ENCODE assay signal across 26 cellular contexts in the genomic region with DNA sequence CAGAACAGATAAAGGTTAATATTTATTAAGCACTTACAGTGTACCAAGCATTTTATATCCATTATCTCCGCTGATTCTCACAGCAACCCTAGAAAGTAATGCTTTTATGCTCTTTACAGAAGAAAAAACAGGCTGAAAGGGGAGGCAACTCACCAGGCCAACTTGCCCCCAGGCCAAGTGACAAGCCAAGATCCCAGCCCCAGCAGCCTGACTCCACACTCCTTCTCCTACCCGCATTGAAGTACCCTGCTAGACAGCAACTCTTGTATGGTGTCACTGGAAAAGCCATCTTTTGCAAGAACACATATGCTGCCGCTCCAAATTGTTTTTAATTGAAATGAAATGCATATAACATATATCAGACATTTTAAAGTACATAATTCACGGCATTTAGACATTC.
"Had no signal": no experiment of that assay in that cellular context is flagged by ENCODE, and none has a peak within 500 bp of the region (broad histone marks: within the 10 kb centered on the region; RNA-seq: fewer than 3 reads in every experiment).

No MANE protein-coding gene starts in this region.

- H3K27me3 ChIP-seq: brain microvascular endothelial cell, sigmoid colon, testis, transverse colon had no signal

- H3K4me3 ChIP-seq: left ventricle myocardium inferior, lung, psoas muscle, sigmoid colon, testis, transverse colon had no signal

- H3K27ac ChIP-seq: brain microvascular endothelial cell, left ventricle myocardium inferior, parathyroid adenoma, psoas muscle, sigmoid colon, testis, transverse colon had no signal

- H3K9me3 ChIP-seq: left ventricle myocardium inferior, psoas muscle, sigmoid colon, testis, transverse colon had no signal

- DNase-seq: activated CD4-positive, alpha-beta memory T cell treated with anti-CD3 and anti-CD28 coated beads, Interleukin-2, amount 10 ng/mL, durations not matched to agents 7 days and 5 days; activated CD4-positive, alpha-beta T cell treated with anti-CD3 and anti-CD28 coated beads for 1 hour; activated CD4-positive, alpha-beta T cell treated with anti-CD3 and anti-CD28 coated beads, Interleukin-2, amount 10 ng/mL, durations not matched to agents 7 days and 5 days; activated CD8-positive, alpha-beta memory T cell treated with anti-CD3 and anti-CD28 coated beads, Interleukin-2, amount 50 U/mL, for 48 hours; activated gamma-delta T cell treated with Interleukin-2 at 50 U/mL for 16 hours; activated naive CD4-positive, alpha-beta T cell treated with anti-CD3 and anti-CD28 coated beads, Interleukin-2, amount 50 U/mL, for 16 hours; activated T-cell treated with anti-CD3 and anti-CD28 coated beads, Interleukin-2, amount 50 U/mL, for 24 hours; amniotic stem cell; brain microvascular endothelial cell; cortex of kidney; head of caudate nucleus; hypothalamus; immature natural killer cell; left ventricle myocardium inferior; nephron progenitor cell; nucleus accumbens; psoas muscle; sigmoid colon; small intestine; stimulated activated naive CD4-positive, alpha-beta T cell treated with Interleukin-2 at 50 U/mL for 16 hours; T-helper 17 cell; T1000; testis; transverse colon had no signal

- H3K4me1 ChIP-seq: parathyroid adenoma, psoas muscle, sigmoid colon, testis had no signal

- H3K36me3 ChIP-seq: brain microvascular endothelial cell, left ventricle myocardium inferior, sigmoid colon, transverse colon had no signal

- ATAC-seq: psoas muscle, T-helper 17 cell had no signal

- H3K9ac ChIP-seq: parathyroid adenoma had no signal
